Comparison of ENCODE assay signal across 6 cellular contexts in the genomic region with DNA sequence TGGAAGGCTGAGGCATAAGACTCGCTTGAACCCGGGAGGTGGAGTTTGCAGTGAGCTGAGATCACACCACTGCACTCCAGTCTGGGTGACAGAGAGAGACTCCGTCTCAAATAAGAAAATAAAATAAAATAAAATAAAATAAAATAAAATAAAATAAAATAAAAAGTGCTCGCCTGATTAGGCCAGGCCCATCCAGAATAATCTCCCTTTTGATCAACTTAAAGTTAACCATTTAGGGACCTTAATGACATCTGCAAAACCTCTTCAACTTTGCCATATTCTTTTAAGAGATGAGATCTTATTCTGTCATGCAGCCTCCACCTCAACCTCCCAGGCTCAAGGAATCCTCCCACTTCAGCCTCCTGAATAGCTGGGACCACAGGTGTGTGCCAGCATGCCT. TPM values are rescaled to one million over a fixed set of nuclear protein-coding genes. Genes with fewer than 3 reads are reported as not detected.
A peak's percentile ranks its signal among the peaks of the same experiment; 100 is the strongest.
DNase-seq lines count a peak whose midpoint lies in the region; ATAC-seq, FAIRE-seq and TF ChIP-seq lines count a peak whose summit lies in the region.
"Not testable (repeated sequence)": the region's sequence is repeated elsewhere in the genome, so short reads cannot be mapped to it uniquely, and the experiment has no call there.

No MANE protein-coding gene starts in this region.

- not testable (repeated sequence) for TF ChIP-seq CTCF in HEK293 (tag by site-specific recombination; IDR thresholded peaks at IDR 0.05); WERI-Rb-1 (IDR thresholded peaks at IDR 0.05; ENCODE audit: low read depth, low read length); WTC11 (IDR thresholded peaks at IDR 0.05); K562 (IDR thresholded peaks at IDR 0.05 in 2 of 3, conservative IDR thresholded peaks at IDR 0.05 in 1 of 3; ENCODE audit: insufficient read depth in 2 of 3, low read depth in 1 of 3, low read length in 3 of 3)

- in situ Hi-C loops in K562 (cut with MboI) = not testable (repeated sequence)

- not testable (repeated sequence) for H4K20me1 ChIP-seq in BLaER1; BLaER1 treated with 17β-estradiol and CSF1 and Interleukin-3, amounts not matched to agents 10 nM and 100 nM
- H4K20me1 ChIP-seq in K562 (replicated peaks; ENCODE audit: control insufficient read depth, insufficient read depth, low read length) = peaks cover 15% of the 10 kb centered on the region

- H3K79me2 ChIP-seq in K562 (ENCODE audit: control insufficient read depth, insufficient read depth, low read length) = not testable (repeated sequence)

- CTCF ChIA-PET in HEK293 (lab: Yijun Ruan, JAX) = interaction anchor here (0.8 kb wide), 1 partner anchor 11 kb away, joined by 10 read pairs; no protein-coding TSS in a partner anchor
- CTCF ChIA-PET in WTC11 (lab: Charles Lee) = interaction anchor here (1.7 to 6.7 kb wide), 2 partner anchors 11 to 99 kb away, joined by 8 to 99 read pairs; no protein-coding TSS in a partner anchor
- CTCF ChIA-PET in K562 (lab: Yijun Ruan, JAX; ENCODE audit: low intra/inter-chr PET ratio) = not testable (repeated sequence)

- H3K9me3 ChIP-seq in BLaER1; BLaER1 treated with 17β-estradiol and CSF1 and Interleukin-3, amounts not matched to agents 10 nM and 100 nM (replicated peaks in 1 of 11); HEK293 (ENCODE audit: control insufficient read depth, insufficient read depth, low read depth, low read length); WERI-Rb-1 (ENCODE audit: severe bottlenecking); K562 (replicated peaks; ENCODE audit: control insufficient read depth, insufficient read depth, low read depth, low read length): not testable (repeated sequence)

- H3K4me3 Mint-ChIP-seq in WTC11 = not testable (repeated sequence)

- not testable (repeated sequence) for H3K9me1 ChIP-seq in K562 (ENCODE audit: control insufficient read depth, insufficient read depth, low read length)

- WGBS in K562 (ENCODE audit: insufficient coverage, low coverage, missing lambda C conversion rate) = 1% methylated on average over 4 of the region's 4 CpGs

- H3K9ac ChIP-seq in BLaER1; K562 (ENCODE audit: insufficient read depth in 1 of 2, low read depth in 2 of 2, low read length in 2 of 2): not testable (repeated sequence)
- peak overlapping the region in 1 of 11 experiments; percentile 29; a peak in 1 of 22 replicates for H3K9ac ChIP-seq in BLaER1 treated with 17β-estradiol and CSF1 and Interleukin-3, amounts not matched to agents 10 nM and 100 nM

- not testable (repeated sequence) for TF ChIP-seq EP300 in K562 (IDR thresholded peaks at IDR 0.05; ENCODE audit: low read length)

- POLR2A ChIA-PET in HEK293 (lab: Yijun Ruan, JAX); WTC11 (lab: Charles Lee): not testable (repeated sequence)
- POLR2A ChIA-PET in K562 (lab: Yijun Ruan, JAX) = interaction anchor here (1.1 kb wide), 1 partner anchor 660 kb away, joined by 3 read pairs; no protein-coding TSS in a partner anchor

- peaks cover 51% of the 10 kb centered on the region for H3K4me1 ChIP-seq in BLaER1
- peaks cover 12 to 52% (median 39%) of the 10 kb centered on the region in 10 experiments for H3K4me1 ChIP-seq in BLaER1 treated with 17β-estradiol and CSF1 and Interleukin-3, amounts not matched to agents 10 nM and 100 nM
- not testable (repeated sequence) for H3K4me1 ChIP-seq in HEK293 (ENCODE audit: control insufficient read depth, insufficient read depth, low read length); K562 (replicated peaks in 1 of 2; ENCODE audit: control insufficient read depth in 2 of 2, insufficient read depth in 2 of 2, low read length in 2 of 2)

- H3K4me1 Mint-ChIP-seq in WTC11 = peaks cover 16% of the 10 kb centered on the region

- not testable (repeated sequence) for H3K27me3 ChIP-seq in BLaER1; BLaER1 treated with 17β-estradiol and CSF1 and Interleukin-3, amounts not matched to agents 10 nM and 100 nM; WERI-Rb-1 (ENCODE audit: insufficient read depth, low read depth, severe bottlenecking)
- peaks cover 0 to 38% of the 10 kb centered on the region in 2 experiments; a peak in 3 of 5 replicates for H3K27me3 ChIP-seq in K562 (ENCODE audit: control insufficient read depth in 2 of 2, insufficient read depth in 2 of 2, low read length in 2 of 2)

- H3K9me3 Mint-ChIP-seq in WTC11 = not testable (repeated sequence)

- DNase-seq in WERI-Rb-1; WTC11 (ENCODE audit: low spot score); K562 (ENCODE audit: extremely low read depth in 1 of 4, low spot score in 3 of 4): not testable (repeated sequence)

- H3K36me3 ChIP-seq in BLaER1; BLaER1 treated with 17β-estradiol and CSF1 and Interleukin-3, amounts not matched to agents 10 nM and 100 nM; HEK293 (ENCODE audit: control insufficient read depth in 2 of 2, insufficient read depth in 1 of 2, low read length in 2 of 2); WERI-Rb-1; K562 (ENCODE audit: control insufficient read depth, insufficient read depth, low read length): not testable (repeated sequence)

- TF ChIP-seq POLR2A in K562 (conservative IDR thresholded peaks at IDR 0.05) = not testable (repeated sequence)

- H3K4me3 ChIP-seq in BLaER1; BLaER1 treated with 17β-estradiol and CSF1 and Interleukin-3, amounts not matched to agents 10 nM and 100 nM; HEK293 (ENCODE audit: low read depth, low read length); WERI-Rb-1 (ENCODE audit: low read depth, low read length); K562: not testable (repeated sequence)

- not testable (repeated sequence) for BruUV-seq in K562 (replicated peaks; lab: Mats Ljungman, UMichigan)

- H3K27ac ChIP-seq in BLaER1 (peak overlapping the region; percentile 46; the same call in 1 of the 2 replicates), WERI-Rb-1 (peak overlapping the region; percentile 44)
- not testable (repeated sequence) for H3K27ac ChIP-seq in BLaER1 treated with 17β-estradiol and CSF1 and Interleukin-3, amounts not matched to agents 10 nM and 100 nM; HEK293 (ENCODE audit: extremely low read depth, low read depth, low read length); K562 (ENCODE audit: extremely low read depth, low read depth, low read length)

- ATAC-seq in WTC11, K562: not testable (repeated sequence)

- FAIRE-seq in K562 (lab: Jason Lieb, UNC) = not testable (repeated sequence)

- not testable (repeated sequence) for TF ChIP-seq RAD21 in K562 (CRISPR knock-in tag; conservative IDR thresholded peaks at IDR 0.05 in 1 of 2, IDR thresholded peaks at IDR 0.05 in 1 of 2)

- H3K27me3 Mint-ChIP-seq in WTC11 (ENCODE audit: low read depth) = not testable (repeated sequence)

- H2AFZ ChIP-seq in K562 (ENCODE audit: low read depth, low read length) = not testable (repeated sequence)

- intact Hi-C loops in K562 (cut with micrococcal nuclease) = not testable (repeated sequence)

- peak overlapping the region; percentile 68 for H3K4me2 ChIP-seq in BLaER1
- H3K4me2 ChIP-seq in BLaER1 treated with 17β-estradiol and CSF1 and Interleukin-3, amounts not matched to agents 10 nM and 100 nM = peak overlapping the region in 7 of 11 experiments; percentile 12 to 66 (median 46); a peak in 11 of 22 replicates
- H3K4me2 ChIP-seq in K562 (ENCODE audit: insufficient read depth, low read length) = not testable (repeated sequence)

- not testable (repeated sequence) for H3K36me3 Mint-ChIP-seq in WTC11

- H3K27ac Mint-ChIP-seq in WTC11 = not testable (repeated sequence)

RNA-seq across cellular contexts. Expression of a gene that starts 14.8 kb away (rescaled TPM):
- total RNA-seq in WTC11 (2021) (1,170 to 1,273 TPM (median 1,266 TPM) in 3 replicates), K562 (2014; rRNA removed) (2,881 and 3,864 TPM in 2 replicates), K562 (2014; rRNA removed; fragmentation: Illumina TruSeq; extraction: Trizol) (1,940 and 1,970 TPM in 2 replicates), K562 (2015; rRNA removed; fragmentation: Illumina TruSeq; extraction: Trizol) (2,305 and 2,457 TPM in 2 replicates), K562 (2021) (1,177 and 1,224 TPM in 2 replicates)
- total RNA-seq in K562 (2011; cell fraction: chromatin; rRNA removed; ENCODE audit: low replicate concordance) = 240 and 244 TPM in 2 replicates
- total RNA-seq in K562 (2011; cell fraction: nucleolus; rRNA removed) = 381 and 382 TPM in 2 replicates
- total RNA-seq in K562 (2011; cell fraction: nucleoplasm; rRNA removed) = 661 and 1,150 TPM in 2 replicates
- polyA plus RNA-seq in K562 (2011; rRNA removed) (1,194 and 1,318 TPM in 2 replicates), K562 (2014; fragmentation: Illumina TruSeq; extraction: Trizol) (1,709 and 2,292 TPM in 2 replicates), K562 (2014; fragmentation: Nextera tagmentation; extraction: Ambion mirVana) (1,000 to 10,000 TPM; 1,939 to 2,988 TPM), K562 (2014; rRNA removed) (1,879 and 3,414 TPM in 2 replicates)
- polyA plus RNA-seq in K562 (2011; cell fraction: cytosol; rRNA removed) = 365 and 561 TPM in 2 replicates
- polyA plus RNA-seq in K562 (2011; cell fraction: nucleus; rRNA removed) = 725 and 1,254 TPM in 2 replicates
- polyA plus RNA-seq in K562 (2012) = 2,337 and 4,545 TPM in 2 replicates
- polyA minus RNA-seq in K562 (2011; rRNA and poly(A)+ RNA removed) = 3,511 and 3,761 TPM in 2 replicates
- 663 and 692 TPM in 2 replicates for polyA minus RNA-seq in K562 (2011; cell fraction: cytosol; rRNA and poly(A)+ RNA removed)
- 149 and 306 TPM in 2 replicates for polyA minus RNA-seq in K562 (2011; cell fraction: nucleus; rRNA and poly(A)+ RNA removed)

RNA-seq across cellular contexts. Expression of a gene that starts 24.7 kb away (rescaled TPM):
- 3.5 to 5.1 TPM (median 4.5 TPM) in 3 replicates for total RNA-seq in WTC11 (2021)
- total RNA-seq in K562 (2011; cell fraction: chromatin; rRNA removed; ENCODE audit: low replicate concordance) = 5.2 and 11.9 TPM in 2 replicates
- total RNA-seq in K562 (2011; cell fraction: nucleolus; rRNA removed) = 8.2 and 10.0 TPM in 2 replicates
- total RNA-seq in K562 (2011; cell fraction: nucleoplasm; rRNA removed) = 4.3 and 5.9 TPM in 2 replicates
- 1.1 and 1.8 TPM in 2 replicates for total RNA-seq in K562 (2014; rRNA removed)
- total RNA-seq in K562 (2014; rRNA removed; fragmentation: Illumina TruSeq; extraction: Trizol) = 0.57 and 0.76 TPM in 2 replicates
- 0.91 and 1.2 TPM in 2 replicates for total RNA-seq in K562 (2015; rRNA removed; fragmentation: Illumina TruSeq; extraction: Trizol)
- 1.1 and 1.6 TPM in 2 replicates for total RNA-seq in K562 (2021)
- polyA plus RNA-seq in K562 (2011; rRNA removed) = 2.0 and 5.3 TPM in 2 replicates
- 4.0 and 5.6 TPM in 2 replicates for polyA plus RNA-seq in K562 (2011; cell fraction: cytosol; rRNA removed)
- polyA plus RNA-seq in K562 (2011; cell fraction: nucleus; rRNA removed) = 13.5 and 14.4 TPM in 2 replicates
- 1.1 and 2.9 TPM in 2 replicates for polyA plus RNA-seq in K562 (2012)
- 1.1 and 1.2 TPM in 2 replicates for polyA plus RNA-seq in K562 (2014; fragmentation: Illumina TruSeq; extraction: Trizol)
- polyA plus RNA-seq in K562 (2014; fragmentation: Nextera tagmentation; extraction: Ambion mirVana) = under 1 TPM; 0.03 to 0.10 TPM
- 0.86 and 2.0 TPM in 2 replicates for polyA plus RNA-seq in K562 (2014; rRNA removed)
- polyA minus RNA-seq in K562 (2011; rRNA and poly(A)+ RNA removed) = 1.8 and 2.1 TPM in 2 replicates
- polyA minus RNA-seq in K562 (2011; cell fraction: cytosol; rRNA and poly(A)+ RNA removed) = 2.7 and 3.7 TPM in 2 replicates
- 3.0 and 7.2 TPM in 2 replicates for polyA minus RNA-seq in K562 (2011; cell fraction: nucleus; rRNA and poly(A)+ RNA removed)
